ENCODE assay signal across 22 cellular contexts in genomic region chr11:68680541-68681231, GRCh38. TPM values are rescaled to one million over a fixed set of nuclear protein-coding genes. Genes with fewer than 3 reads are reported as not detected.
DNase-seq lines count a peak whose midpoint lies in the region; TF ChIP-seq lines count a peak whose summit lies in the region.
"Had no signal": no experiment of that assay in that cellular context is flagged by ENCODE, and none has a peak within 500 bp of the region (broad histone marks: within the 10 kb centered on the region; RNA-seq: fewer than 3 reads in every experiment).

No MANE protein-coding gene starts in this region.

- no peak overlapping the region for H2BK5ac ChIP-seq in trophoblast cell (ENCODE audit: low read depth, low read length, poor library complexity)

- H2AFZ ChIP-seq in trophoblast cell (ENCODE audit: insufficient read depth, low read length, poor library complexity) = no peak overlapping the region
- H2AFZ ChIP-seq: PC-9 had no signal

- H3K9me3 ChIP-seq in left ventricle myocardium inferior (replicated peaks) (no peaks in the 10 kb centered on the region), endodermal cell (ENCODE audit: control insufficient read depth, low read length) (no peaks in the 10 kb centered on the region), trophoblast cell (ENCODE audit: insufficient read depth, low read depth, low read length) (peaks cover 4% of the 10 kb centered on the region)
- H3K9me3 ChIP-seq in CD8-positive, alpha-beta memory T cell (ENCODE audit: low read length) = no peaks in the 10 kb centered on the region
- H3K9me3 ChIP-seq: Caco-2, SJSA1 had no signal

- H3K4me3 ChIP-seq in left ventricle myocardium inferior (no peak overlapping the region), endodermal cell (ENCODE audit: low read length) (no peak overlapping the region), trophoblast cell (ENCODE audit: low read depth, low read length) (peak overlapping the region; percentile 54)
- no peak overlapping the region for H3K4me3 ChIP-seq in CD8-positive, alpha-beta memory T cell (ENCODE audit: low read length)
- H3K4me3 ChIP-seq: PC-9, SJSA1 had no signal

- no peak overlapping the region for H4K91ac ChIP-seq in trophoblast cell (ENCODE audit: low read depth, low read length)

- H3K36me3 Mint-ChIP-seq in endodermal cell (ENCODE audit: low read depth) = no peaks in the 10 kb centered on the region
- H3K36me3 Mint-ChIP-seq in CD8-positive, alpha-beta memory T cell = no peaks in the 10 kb centered on the region
- H3K36me3 Mint-ChIP-seq: CD4-positive, alpha-beta memory T cell had no signal

- no peak overlapping the region for H3K4ac ChIP-seq in trophoblast cell (ENCODE audit: low read depth, low read length)

- no peak overlapping the region for H2AK5ac ChIP-seq in trophoblast cell (ENCODE audit: low read length)

- H3K27ac ChIP-seq in left ventricle myocardium inferior (replicated peaks) = no peak overlapping the region
- no peak overlapping the region for H3K27ac ChIP-seq in endodermal cell (ENCODE audit: low read depth, low read length)
- H3K27ac ChIP-seq in trophoblast cell (ENCODE audit: low read depth, low read length) = no peak overlapping the region
- no peak overlapping the region for H3K27ac ChIP-seq in CD8-positive, alpha-beta memory T cell (ENCODE audit: low read depth, low read length)
- H3K27ac ChIP-seq: PC-9, SJSA1 had no signal

- no peak overlapping the region for H3K4me3 Mint-ChIP-seq in endodermal cell
- H3K4me3 Mint-ChIP-seq in CD8-positive, alpha-beta memory T cell = no peak overlapping the region
- H3K4me3 Mint-ChIP-seq: CD4-positive, alpha-beta memory T cell had no signal

- no peak overlapping the region for H3K23ac ChIP-seq in trophoblast cell (ENCODE audit: low read length)

- no peaks in the 10 kb centered on the region for H3K9me3 Mint-ChIP-seq in endodermal cell
- H3K9me3 Mint-ChIP-seq in CD8-positive, alpha-beta memory T cell = no peaks in the 10 kb centered on the region
- H3K9me3 Mint-ChIP-seq: CD4-positive, alpha-beta memory T cell had no signal

- no peak for TF ChIP-seq CTCF in left ventricle myocardium inferior (IDR thresholded peaks at IDR 0.05; ENCODE audit: borderline replicate concordance)
- no peak for TF ChIP-seq CTCF in endodermal cell (conservative IDR thresholded peaks at IDR 0.05)

- no peak overlapping the region for H3K14ac ChIP-seq in trophoblast cell (ENCODE audit: low read length)

- POLR2A ChIA-PET in CD8-positive, alpha-beta memory T cell (lab: Charles Lee) = no interaction called here

- intact Hi-C loops in cardiac septum (cut with DNase I) (no loop called here), left ventricle myocardium inferior (cut with micrococcal nuclease) (no loop called here)

- no peak overlapping the region for H3K18ac ChIP-seq in trophoblast cell (ENCODE audit: low read length)

- H3K79me2 ChIP-seq in trophoblast cell (ENCODE audit: control insufficient read depth, insufficient read depth, low read length, poor library complexity) = no peaks in the 10 kb centered on the region

- H3K27me3 ChIP-seq in left ventricle myocardium inferior (ENCODE audit: low read depth) (peaks cover 40% of the 10 kb centered on the region), endodermal cell (ENCODE audit: control insufficient read depth, insufficient read depth, low read length, poor library complexity, severe bottlenecking) (peaks cover 4% of the 10 kb centered on the region), trophoblast cell (ENCODE audit: insufficient read depth, low read length) (peaks cover 32% of the 10 kb centered on the region)
- peaks cover 11% of the 10 kb centered on the region for H3K27me3 ChIP-seq in CD8-positive, alpha-beta memory T cell (ENCODE audit: insufficient read depth, low read length, poor library complexity, severe bottlenecking)

- no peak overlapping the region for H3K4me2 ChIP-seq in trophoblast cell (ENCODE audit: low read length)
- H3K4me2 ChIP-seq: PC-9 had no signal

- 90 to 94% methylated on average over 16 to 17 of the region's 17 CpGs for WGBS in endodermal cell (ENCODE audit: insufficient coverage in 1 of 2, insufficient read length in 1 of 2), 2 experiments
- WGBS in trophoblast cell (ENCODE audit: extremely low coverage, insufficient coverage, insufficient read length) = no CpG with 5 or more reads among the region's 17 CpGs

- no peak overlapping the region for H2BK12ac ChIP-seq in trophoblast cell (ENCODE audit: low read length)

- H4K8ac ChIP-seq in trophoblast cell (ENCODE audit: low read depth, low read length) = no peak overlapping the region

- peaks cover 23% of the 10 kb centered on the region for H3K4me1 ChIP-seq in left ventricle myocardium inferior
- H3K4me1 ChIP-seq in endodermal cell (ENCODE audit: control insufficient read depth, insufficient read depth, low read length) = no peaks in the 10 kb centered on the region
- peaks cover 10 to 11% of the 10 kb centered on the region in 2 experiments for H3K4me1 ChIP-seq in trophoblast cell (ENCODE audit: control insufficient read depth in 1 of 2, insufficient read depth in 2 of 2, low read length in 2 of 2)
- H3K4me1 ChIP-seq in CD8-positive, alpha-beta memory T cell (ENCODE audit: insufficient read depth, low read length) = no peaks in the 10 kb centered on the region

- H3K27me3 Mint-ChIP-seq in endodermal cell (ENCODE audit: insufficient read depth) = peaks cover 24% of the 10 kb centered on the region
- H3K27me3 Mint-ChIP-seq in CD8-positive, alpha-beta memory T cell = peaks cover 33 to 44% of the 10 kb centered on the region in 2 donors

- DNase-seq in cardiac septum (ENCODE audit: low spot score) = peak; percentile 24
- no peak for DNase-seq in left ventricle myocardium inferior
- peak; percentile 37 for DNase-seq in endodermal cell
- no peak for DNase-seq in trophoblast cell
- DNase-seq in activated CD8-positive, alpha-beta memory T cell treated with anti-CD3 and anti-CD28 coated beads for 24 hours = no peak
- no peak for DNase-seq in CD8-positive, alpha-beta memory T cell
- DNase-seq in activated CD4-positive, alpha-beta T cell treated with anti-CD3 and anti-CD28 coated beads, Interleukin-2, amount 50 U/mL, for 1 hour = no peak
- DNase-seq: C1 segment of cervical spinal cord; CD4-positive, alpha-beta memory T cell; DMS 273 treated with DMSO at 0.1 percent for 48 hours; DND-41; Karpas-422; NCI-H1092; NCI-H1436; NCI-H2029; NCI-H526 treated with DMSO at 0.1 percent for 48 hours; PC-9; Right ventricle myocardium superior had no signal

- H3K9ac ChIP-seq in endodermal cell (ENCODE audit: extremely low read depth, low read length, poor library complexity, severe bottlenecking) (no peak overlapping the region), trophoblast cell (ENCODE audit: low read length) (peak overlapping the region; percentile 21)

- no peaks in the 10 kb centered on the region for H3K79me1 ChIP-seq in trophoblast cell (ENCODE audit: low read length)

- peaks cover 11% of the 10 kb centered on the region for H3K4me1 Mint-ChIP-seq in endodermal cell
- H3K4me1 Mint-ChIP-seq in CD8-positive, alpha-beta memory T cell = peaks cover 0 to 6% (median 2%) of the 10 kb centered on the region in 3 donors

- CTCF ChIA-PET in CD8-positive, alpha-beta memory T cell (lab: Charles Lee) = no interaction called here

- no peak overlapping the region for H4K12ac ChIP-seq in trophoblast cell (ENCODE audit: low read depth, low read length)

- H2BK120ac ChIP-seq in trophoblast cell (ENCODE audit: insufficient read depth, low read length, poor library complexity) = no peak overlapping the region

- H3K36me3 ChIP-seq in left ventricle myocardium inferior (no peaks in the 10 kb centered on the region), endodermal cell (ENCODE audit: control insufficient read depth, insufficient read depth, low read length) (no peaks in the 10 kb centered on the region), trophoblast cell (ENCODE audit: control insufficient read depth in 1 of 2, insufficient read depth in 2 of 2, low read length in 2 of 2) (no peaks in the 10 kb centered on the region)
- H3K36me3 ChIP-seq in CD8-positive, alpha-beta memory T cell (ENCODE audit: insufficient read depth, low read length) = no peaks in the 10 kb centered on the region
- H3K36me3 ChIP-seq: SJSA1 had no signal

- no peak overlapping the region for H3K27ac Mint-ChIP-seq in endodermal cell
- H3K27ac Mint-ChIP-seq in CD8-positive, alpha-beta memory T cell = no peak overlapping the region
- H3K27ac Mint-ChIP-seq: CD4-positive, alpha-beta memory T cell had no signal

RNA-seq across cellular contexts. Expression of gene GAL, which starts 3.7 kb away (rescaled TPM):
- 0.30 TPM for total RNA-seq in cardiac septum
- total RNA-seq in left ventricle myocardium inferior = 0.58 TPM
- total RNA-seq in endodermal cell = 100 to 1,000 TPM in 1 of 2 donors, 10 to 100 TPM in 1; 98.9 to 166 TPM
- polyA plus RNA-seq in endodermal cell (2013, experiment 1 of 2) = 67.5 TPM
- polyA plus RNA-seq in endodermal cell (2013, experiment 2 of 2) = 57.8 TPM
- polyA plus RNA-seq in trophoblast cell (2013) = 11.1 TPM in 2 replicates
- 1 to 10 TPM; 1.7 to 2.0 TPM for total RNA-seq in CD8-positive, alpha-beta memory T cell
- not detected for polyA plus RNA-seq in CD8-positive, alpha-beta memory T cell
- total RNA-seq: CD4-positive, alpha-beta memory T cell; HT-29; Right ventricle myocardium superior; RPMI7951; SJSA1 had no signal
- polyA plus RNA-seq: CD4-positive, alpha-beta memory T cell had no signal

Comparison
In these comparisons a context has a peak if more than half of its experiments do, and no peak if none do; other contexts are left out.
1. DNase-seq: peak in cardiac septum (single experiment) and endodermal cell (single experiment); none in left ventricle myocardium inferior (single experiment), trophoblast cell (0 of 2), activated CD8-positive, alpha-beta memory T cell treated with anti-CD3 and anti-CD28 coated beads for 24 hours (single experiment), CD8-positive, alpha-beta memory T cell (0 of 5) and activated CD4-positive, alpha-beta T cell treated with anti-CD3 and anti-CD28 coated beads, Interleukin-2, amount 50 U/mL, for 1 hour (single experiment).
2. RNA of gene GAL, which starts 3.7 kb away (total RNA-seq): 98.9 to 166 TPM in endodermal cell; 1.7 to 2.0 TPM in CD8-positive, alpha-beta memory T cell, 0.58 TPM in left ventricle myocardium inferior (single experiment) and 0.30 TPM in cardiac septum (single experiment); every median in the first group is over 10 times any median in the second.